ENCODE assay signal across 33 cellular contexts in genomic region chr19:18901503-18901890, GRCh38. TPM values are rescaled to one million over a fixed set of nuclear protein-coding genes. Genes with fewer than 3 reads are reported as not detected.
"Had no signal": no experiment of that assay in that cellular context is flagged by ENCODE, and none has a peak within 500 bp of the region (broad histone marks: within the 10 kb centered on the region; RNA-seq: fewer than 3 reads in every experiment).

No MANE protein-coding gene starts in this region.

- FAIRE-seq: colon had no signal

- H3K4me3 Mint-ChIP-seq: activated B cell treated with CpG ODN at 0.5 μM for 24 hours; activated CD8-positive, alpha-beta T cell treated with anti-CD3 and anti-CD28 coated beads for 36 hours; activated naive CD8-positive, alpha-beta T cell; activated T-cell treated with anti-CD3 and anti-CD28 coated beads, Interleukin-2, amount 50 U/mL, for 4 hours; activated T-helper 17 cell treated with anti-CD3 and anti-CD28 coated beads, Interleukin-2, amount 50 U/mL, for 72 hours; effector memory CD8-positive, alpha-beta T cell; T-helper 17 cell; T-helper 2 cell treated with Interferon-gamma antibody and Interleukin-4, amounts not matched to agents 5 μg/mL and 100 μg/mL, for 36 hours had no signal

- H3K4me1 ChIP-seq: foreskin keratinocyte had no signal

- DNase-seq: activated B cell treated with CpG ODN at 0.5 μM for 24 hours; activated CD4-positive, alpha-beta T cell treated with anti-CD3 and anti-CD28 coated beads for 48 hours; activated CD4-positive, alpha-beta T cell treated with anti-CD3 and anti-CD28 coated beads, Interleukin-2, amount 50 U/mL, for 1 hour; activated CD4-positive, alpha-beta T cell treated with anti-CD3 and anti-CD28 coated beads, Interleukin-2, amount 50 U/mL, for 48 hours; activated CD8-positive, alpha-beta memory T cell treated with anti-CD3 and anti-CD28 coated beads for 24 hours; activated effector memory CD4-positive, alpha-beta T cell treated with Interleukin-2 at 50 U/mL for 16 hours; activated gamma-delta T cell treated with Interleukin-2 at 50 U/mL for 16 hours; activated naive CD4-positive, alpha-beta T cell treated with anti-CD3 and anti-CD28 coated beads, Interleukin-2, amount 50 U/mL, for 16 hours; activated naive CD4-positive, alpha-beta T cell treated with Interleukin-2 at 50 U/mL for 16 hours; activated T-cell treated with anti-CD3 and anti-CD28 coated beads, Interleukin-2, amount 50 U/mL, for 4 hours; amniotic stem cell; aorta; body of pancreas; caudate nucleus; cortex of kidney; dermis blood vessel endothelial cell; effector CD4-positive, alpha-beta T cell; effector memory CD8-positive, alpha-beta T cell; erythroblast; foreskin keratinocyte; glutamatergic neuron; heart left ventricle; T-helper 17 cell; T1000; WERI-Rb-1 had no signal

- H3K4me3 ChIP-seq: body of pancreas, esophagus muscularis mucosa, gastrocnemius medialis, heart left ventricle had no signal

- H3K9me3 ChIP-seq: body of pancreas, esophagus muscularis mucosa, gastrocnemius medialis, heart left ventricle had no signal

- H3K27me3 ChIP-seq: body of pancreas, gastrocnemius medialis had no signal

- ATAC-seq: activated CD4-positive, CD25-positive, alpha-beta regulatory T cell treated with anti-CD3 and anti-CD28 coated beads, Interleukin-2, amount 50 U/mL, for 24 hours; activated CD8-positive, alpha-beta T cell treated with anti-CD3 and anti-CD28 coated beads for 36 hours; activated T-cell treated with anti-CD3 and anti-CD28 coated beads, Interleukin-2, amount 50 U/mL, for 4 hours; activated T-helper 17 cell treated with anti-CD3 and anti-CD28 coated beads, Interleukin-2, amount 50 U/mL, for 72 hours; body of pancreas; effector memory CD8-positive, alpha-beta T cell; foreskin keratinocyte; heart left ventricle; T-helper 17 cell had no signal

- H3K27ac ChIP-seq: body of pancreas, esophagus muscularis mucosa, foreskin keratinocyte, gastrocnemius medialis, heart left ventricle, WERI-Rb-1 had no signal

- H3K27ac Mint-ChIP-seq: activated B cell treated with CpG ODN at 0.5 μM for 24 hours; activated CD8-positive, alpha-beta T cell treated with anti-CD3 and anti-CD28 coated beads for 36 hours; activated naive CD8-positive, alpha-beta T cell; activated T-helper 17 cell treated with anti-CD3 and anti-CD28 coated beads, Interleukin-2, amount 50 U/mL, for 72 hours; T-helper 17 cell; T-helper 2 cell treated with Interferon-gamma antibody and Interleukin-4, amounts not matched to agents 5 μg/mL and 100 μg/mL, for 36 hours had no signal

- H3K9me3 Mint-ChIP-seq: activated B cell treated with CpG ODN at 0.5 μM for 24 hours; activated CD8-positive, alpha-beta T cell treated with anti-CD3 and anti-CD28 coated beads for 36 hours; activated T-cell treated with anti-CD3 and anti-CD28 coated beads, Interleukin-2, amount 50 U/mL, for 4 hours; activated T-helper 17 cell treated with anti-CD3 and anti-CD28 coated beads, Interleukin-2, amount 50 U/mL, for 72 hours; effector memory CD8-positive, alpha-beta T cell; T-helper 2 cell treated with Interferon-gamma antibody and Interleukin-4, amounts not matched to agents 5 μg/mL and 100 μg/mL, for 36 hours had no signal

RNA-seq across cellular contexts. Expression of gene CERS1, which starts 5.5 kb away (rescaled TPM):
- total RNA-seq: activated B cell treated with CpG ODN at 0.5 μM for 24 hours; activated T-helper 17 cell treated with anti-CD3 and anti-CD28 coated beads, Interleukin-2, amount 50 U/mL, for 72 hours; T-helper 17 cell had no signal
